ENCODE assay signal across 8 cellular contexts in the genomic region with DNA sequence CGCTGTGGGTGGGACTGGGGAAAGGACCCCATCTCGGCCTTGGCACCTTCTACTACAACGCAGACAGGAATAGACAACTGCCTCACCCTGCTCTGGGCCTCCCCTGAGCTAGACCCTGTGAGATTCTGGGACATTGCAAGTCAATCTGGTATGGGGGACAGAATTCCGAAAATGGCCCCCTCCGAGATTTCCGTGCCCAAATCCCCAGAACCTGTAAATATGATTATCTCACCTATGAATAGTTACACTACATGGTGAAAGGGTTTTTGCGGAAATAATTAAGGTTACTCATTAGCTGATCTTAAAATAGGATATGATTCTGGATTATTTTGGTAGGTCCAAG. TPM values are rescaled to one million over a fixed set of nuclear protein-coding genes. Genes with fewer than 3 reads are reported as not detected.
DNase-seq lines count a peak whose midpoint lies in the region; ATAC-seq and TF ChIP-seq lines count a peak whose summit lies in the region.

No MANE protein-coding gene starts in this region.

- intact Hi-C loops in psoas muscle (cut with DNase I) = loop anchor here in 1 of 2 donors (2.0 kb wide), 1 partner anchor 23 kb away; no protein-coding TSS in a partner anchor

- CTCF ChIA-PET in T-cell (lab: Charles Lee) = interaction anchor here (1.0 to 2.7 kb wide), 10 partner anchors 20 to 158 kb away, joined by 3 to 13 read pairs (median 4); partner anchors contain the start of genes CHMP2A (in 1 of the 2), TRIM28 (in 1 of the 2) and ZNF497 (in 1 of the 2)

- peak overlapping the region; percentile 93 to 94 (median 94) for H3K4me3 Mint-ChIP-seq in T-cell

- H3K9me3 ChIP-seq in psoas muscle = no peaks in the 10 kb centered on the region

- ATAC-seq in T-cell (replicated peaks in 1 of 4) = no peak
- ATAC-seq in psoas muscle = peak in 2 of 4 donors; percentile 24 to 39

- H3K36me3 ChIP-seq in psoas muscle (ENCODE audit: insufficient read depth in 1 of 2, low read depth in 1 of 2) = peaks cover 0 to 20% of the 10 kb centered on the region in 2 donors

- peaks cover 8% of the 10 kb centered on the region for H3K36me3 Mint-ChIP-seq in T-cell

- H3K4me1 ChIP-seq in psoas muscle = peaks cover 27% of the 10 kb centered on the region

- no peaks in the 10 kb centered on the region for H3K27me3 Mint-ChIP-seq in T-cell

- DNase-seq in GM12864 (ENCODE audit: low read depth) (no peak), T-cell (no peak), fibroblast of the aortic adventitia (ENCODE audit: low read depth) (no peak), psoas muscle (no peak), H4 (ENCODE audit: low spot score) (no peak), D341Med (ENCODE audit: low spot score) (no peak), amygdala (lab: John Stamatoyannopoulos, UW) (no peak), DMS153 (lab: John Stamatoyannopoulos, UW) (no peak)

- WGBS in psoas muscle, 3 donors = 4 to 9% (median 7%) methylated on average over 7 of the region's 7 CpGs

- H3K27ac ChIP-seq in psoas muscle = peak overlapping the region; percentile 97

- POLR2A ChIA-PET in T-cell (lab: Charles Lee) = interaction anchor here in 1 of 2 donors (0.6 to 1.2 kb wide), 2 partner anchors 24 to 55 kb away, joined by 3 to 4 read pairs; partner anchors contain the start of gene TRIM28

- no peaks in the 10 kb centered on the region for H3K27me3 ChIP-seq in psoas muscle (ENCODE audit: insufficient read depth in 3 of 3, low read length in 2 of 3)

- H3K27ac Mint-ChIP-seq in T-cell = peak overlapping the region; percentile 97 to 98

- peaks cover 31 to 44% (median 41%) of the 10 kb centered on the region in 3 donors for H3K4me1 Mint-ChIP-seq in T-cell

- peaks cover 0 to 4% (median 0%) of the 10 kb centered on the region in 3 donors for H3K9me3 Mint-ChIP-seq in T-cell

- H3K4me3 ChIP-seq in GM12864 (ENCODE audit: low read depth, low read length) (peak overlapping the region; percentile 70), fibroblast of the aortic adventitia (ENCODE audit: low read depth, low read length) (peak overlapping the region; percentile 91), psoas muscle (peak overlapping the region; percentile 98)

- TF ChIP-seq CTCF in GM12864 (IDR thresholded peaks at IDR 0.05; ENCODE audit: low read depth, low read length, missing control alignments) (no peak), fibroblast of the aortic adventitia (IDR thresholded peaks at IDR 0.05; ENCODE audit: insufficient read depth, low read length) (no peak), psoas muscle (IDR thresholded peaks at IDR 0.05) (no peak)

RNA-seq across cellular contexts. Expression of gene ZBTB45, which starts 0.6 kb away (rescaled TPM):
- total RNA-seq in T-cell = 10 to 100 TPM in 4 of 5 donors, 1 to 10 TPM in 1; 8.3 to 27.8 (median 24.5) TPM
- 9.2 and 9.9 TPM in 2 replicates for total RNA-seq in fibroblast of the aortic adventitia (ENCODE audit: low replicate concordance)
- total RNA-seq in psoas muscle = 10 to 100 TPM in 1 of 4 donors, 1 to 10 TPM in 3; 7.7 to 13.0 (median 9.9) TPM
- polyA plus RNA-seq in psoas muscle = 10 to 100 TPM in 1 of 3 donors, 1 to 10 TPM in 2; 6.2 to 12.5 (median 8.5) TPM
- total RNA-seq in H4 (2014; rRNA removed; shearing (Covaris generic)) = 1.6 and 4.6 TPM in 2 replicates

RNA-seq across cellular contexts. Expression of gene SLC27A5, which starts 8.4 kb away (rescaled TPM):
- 10 to 100 TPM in 4 of 5 donors, 1 to 10 TPM in 1; 8.4 to 18.3 (median 14.6) TPM for total RNA-seq in T-cell
- 5.2 and 5.5 TPM in 2 replicates for total RNA-seq in fibroblast of the aortic adventitia (ENCODE audit: low replicate concordance)
- 1 to 10 TPM; 3.1 to 6.6 (median 4.0) TPM for total RNA-seq in psoas muscle
- polyA plus RNA-seq in psoas muscle = 10 to 100 TPM in 2 of 3 donors, 1 to 10 TPM in 1; 6.1 to 11.0 (median 10.6) TPM
- 18.1 and 19.7 TPM in 2 replicates for total RNA-seq in H4 (2014; rRNA removed; shearing (Covaris generic))

RNA-seq across cellular contexts. Expression of gene TRIM28, which starts 23.6 kb away (rescaled TPM):
- total RNA-seq in T-cell (100 to 1,000 TPM; 374 to 574 (median 403) TPM), fibroblast of the aortic adventitia (ENCODE audit: low replicate concordance) (233 and 474 TPM in 2 replicates), psoas muscle (100 to 1,000 TPM; 165 to 212 (median 197) TPM)
- polyA plus RNA-seq in psoas muscle = 100 to 1,000 TPM; 141 to 154 (median 147) TPM
- 378 and 416 TPM in 2 replicates for total RNA-seq in H4 (2014; rRNA removed; shearing (Covaris generic))

RNA-seq across cellular contexts. Expression of gene CHMP2A, which starts 34.7 kb away (rescaled TPM):
- total RNA-seq in T-cell (10 to 100 TPM; 61.5 to 82.9 (median 79.3) TPM), fibroblast of the aortic adventitia (ENCODE audit: low replicate concordance) (109 and 239 TPM in 2 replicates), psoas muscle (100 to 1,000 TPM in 2 of 4 donors, 10 to 100 TPM in 2; 96.5 to 126 (median 103) TPM)
- 100 to 1,000 TPM; 149 to 184 (median 157) TPM for polyA plus RNA-seq in psoas muscle
- 242 and 244 TPM in 2 replicates for total RNA-seq in H4 (2014; rRNA removed; shearing (Covaris generic))

RNA-seq across cellular contexts. Expression of gene UBE2M, which starts 38.2 kb away (rescaled TPM):
- total RNA-seq in T-cell (10 to 100 TPM; 35.6 to 53.5 (median 48.6) TPM), fibroblast of the aortic adventitia (ENCODE audit: low replicate concordance) (36.8 and 55.1 TPM in 2 replicates), psoas muscle (100 to 1,000 TPM in 3 of 4 donors, 10 to 100 TPM in 1; 95.4 to 146 (median 125) TPM)
- polyA plus RNA-seq in psoas muscle = 100 to 1,000 TPM in 2 of 3 donors, 10 to 100 TPM in 1; 86.8 to 146 (median 145) TPM
- total RNA-seq in H4 (2014; rRNA removed; shearing (Covaris generic)) = 108 and 109 TPM in 2 replicates
